ENCODE assay signal across 20 cellular contexts in genomic region chr18:2351126-2351850, GRCh38.
A peak's percentile ranks its signal among the peaks of the same experiment; 100 is the strongest.
DNase-seq lines count a peak whose midpoint lies in the region; FAIRE-seq and TF ChIP-seq lines count a peak whose summit lies in the region.
"Had no signal": no experiment of that assay in that cellular context is flagged by ENCODE, and none has a peak within 500 bp of the region (broad histone marks: within the 10 kb centered on the region; RNA-seq: fewer than 3 reads in every experiment).

No MANE protein-coding gene starts in this region.

- H2BK5ac ChIP-seq in mesendoderm (ENCODE audit: low read length): peak overlapping the region; percentile 22

- H3K9me3 ChIP-seq in GM23248 (ENCODE audit: low read depth) (no peaks in the 10 kb centered on the region), astrocyte (ENCODE audit: insufficient read depth, low read depth, low read length) (no peaks in the 10 kb centered on the region), smooth muscle cell (replicated peaks; ENCODE audit: low read depth) (no peaks in the 10 kb centered on the region)
- H3K9me3 ChIP-seq in effector memory CD4-positive, alpha-beta T cell (ENCODE audit: control insufficient read depth, low read length): no peaks in the 10 kb centered on the region

- H4K20me1 ChIP-seq in GM23248 (ENCODE audit: insufficient read depth) (no peaks in the 10 kb centered on the region), astrocyte (ENCODE audit: insufficient read depth, low read length) (no peaks in the 10 kb centered on the region), smooth muscle cell (ENCODE audit: low read depth) (no peaks in the 10 kb centered on the region)

- no peaks in the 10 kb centered on the region for H3K36me3 Mint-ChIP-seq in astrocyte (ENCODE audit: low read depth, unreplicated experiment)
- H3K36me3 Mint-ChIP-seq: CD14-positive monocyte had no signal

- H3K27me3 ChIP-seq in GM23248 (replicated peaks; ENCODE audit: insufficient read depth) (no peaks in the 10 kb centered on the region; the same call in 1 of the 2 replicates), astrocyte (ENCODE audit: insufficient read depth, low read length) (no peaks in the 10 kb centered on the region), mesendoderm (ENCODE audit: insufficient read depth, low read length, poor library complexity) (no peaks in the 10 kb centered on the region), smooth muscle cell (ENCODE audit: low read depth) (no peaks in the 10 kb centered on the region)
- H3K27me3 ChIP-seq in effector memory CD4-positive, alpha-beta T cell (replicated peaks; ENCODE audit: control insufficient read depth, insufficient read depth, low read length, poor library complexity, severe bottlenecking): no peaks in the 10 kb centered on the region

- H2BK15ac ChIP-seq in mesendoderm (replicated peaks; ENCODE audit: low read depth): no peak overlapping the region

- H3F3A ChIP-seq in GM23248 (ENCODE audit: insufficient read depth) (no peaks in the 10 kb centered on the region), smooth muscle cell (ENCODE audit: low read depth) (no peaks in the 10 kb centered on the region)

- H3K4me2 ChIP-seq in GM23248 (ENCODE audit: unreplicated experiment) (peak overlapping the region; percentile 35), astrocyte (ENCODE audit: low read length) (peak overlapping the region; percentile 24), mesendoderm (ENCODE audit: low read length) (no peak overlapping the region), smooth muscle cell (peak overlapping the region; percentile 29)

- H3K56ac ChIP-seq in mesendoderm (ENCODE audit: low read length): peak overlapping the region; percentile 10

- H3K9ac ChIP-seq in GM23248: no peak overlapping the region
- no peak overlapping the region for H3K9ac ChIP-seq in astrocyte (ENCODE audit: low read length)
- H3K9ac ChIP-seq in mesendoderm (ENCODE audit: low read length): no peak overlapping the region
- no peak overlapping the region for H3K9ac ChIP-seq in smooth muscle cell (ENCODE audit: low read depth)

- H3K27ac Mint-ChIP-seq in astrocyte (ENCODE audit: unreplicated experiment): no peak overlapping the region
- H3K27ac Mint-ChIP-seq: B cell, CD14-positive monocyte had no signal

- peak overlapping the region; percentile 26 for H2AFZ ChIP-seq in GM23248
- H2AFZ ChIP-seq in astrocyte (ENCODE audit: low read depth, low read length): no peak overlapping the region
- peak overlapping the region; percentile 84 for H2AFZ ChIP-seq in smooth muscle cell (ENCODE audit: low read depth)

- no peak overlapping the region for H3K23ac ChIP-seq in mesendoderm (ENCODE audit: low read length)

- no peaks in the 10 kb centered on the region for H3K9me2 ChIP-seq in GM23248 (ENCODE audit: insufficient read depth)

- no peak overlapping the region for H4K5ac ChIP-seq in mesendoderm (ENCODE audit: low read length)

- TF ChIP-seq CTCF in astrocyte (IDR thresholded peaks at IDR 0.05; ENCODE audit: insufficient read depth, low read depth, low read length) (no peak), smooth muscle cell (IDR thresholded peaks at IDR 0.05; ENCODE audit: borderline replicate concordance, insufficient read depth, poor library complexity, severe bottlenecking) (no peak)

- H2BK120ac ChIP-seq in mesendoderm (ENCODE audit: low read depth, low read length): no peak overlapping the region

- FAIRE-seq in astrocyte (lab: Jason Lieb, UNC): no peak
- FAIRE-seq: A204.1, D721Med, GM19239, H54, HepG2 had no signal

- no peak overlapping the region for H2AK5ac ChIP-seq in mesendoderm (ENCODE audit: low read length)

- no peak overlapping the region for H4K8ac ChIP-seq in mesendoderm (ENCODE audit: low read depth, low read length)

- in situ Hi-C loops in GM23248 (cut with MboI): no loop called here

- no peak overlapping the region for H3K18ac ChIP-seq in mesendoderm (ENCODE audit: low read length)

- H3K4me1 Mint-ChIP-seq in astrocyte (ENCODE audit: low read depth, unreplicated experiment): no peaks in the 10 kb centered on the region
- H3K4me1 Mint-ChIP-seq: B cell, CD14-positive monocyte had no signal

- H3K27ac ChIP-seq in GM23248 (no peak overlapping the region), astrocyte (ENCODE audit: low read depth, low read length) (no peak overlapping the region), mesendoderm (ENCODE audit: low read depth, low read length) (no peak overlapping the region), smooth muscle cell (ENCODE audit: low read depth) (no peak overlapping the region)
- H3K27ac ChIP-seq in effector memory CD4-positive, alpha-beta T cell (ENCODE audit: insufficient read depth, low read length, poor library complexity, severe bottlenecking): no peak overlapping the region

- no peaks in the 10 kb centered on the region for H3K27me3 Mint-ChIP-seq in astrocyte (ENCODE audit: low read depth, unreplicated experiment)

- whole genome bisulfite sequencing in GM23248 (ENCODE audit: low coverage in 1 of 2, low lambda C conversion rate in 2 of 2, missing lambda C conversion rate in 2 of 2), 2 experiments: 60 to 61% methylated on average over 31 of the region's 31 CpGs
- no CpG with 5 or more reads among the region's 31 CpGs for WGBS in mesendoderm (ENCODE audit: extremely low coverage, insufficient coverage, low lambda C conversion rate)
- 59% methylated on average over 31 of the region's 31 CpGs for WGBS in smooth muscle cell (ENCODE audit: low lambda C conversion rate)

- no peaks in the 10 kb centered on the region for H3K79me2 ChIP-seq in GM23248 (ENCODE audit: insufficient read depth)
- H3K79me2 ChIP-seq in astrocyte (ENCODE audit: insufficient read depth, low read length): no peaks in the 10 kb centered on the region
- H3K79me2 ChIP-seq in mesendoderm (ENCODE audit: control insufficient read depth, insufficient read depth, low read length): no peaks in the 10 kb centered on the region
- H3K79me2 ChIP-seq in smooth muscle cell (ENCODE audit: low read depth): no peaks in the 10 kb centered on the region

- no peaks in the 10 kb centered on the region for H3K36me3 ChIP-seq in GM23248 (ENCODE audit: low read depth)
- no peaks in the 10 kb centered on the region for H3K36me3 ChIP-seq in astrocyte (ENCODE audit: insufficient read depth, low read length)
- no peaks in the 10 kb centered on the region for H3K36me3 ChIP-seq in mesendoderm (ENCODE audit: control insufficient read depth, insufficient read depth, low read length)
- no peaks in the 10 kb centered on the region for H3K36me3 ChIP-seq in smooth muscle cell (ENCODE audit: low read depth)
- no peaks in the 10 kb centered on the region for H3K36me3 ChIP-seq in effector memory CD4-positive, alpha-beta T cell (ENCODE audit: control insufficient read depth, insufficient read depth, low read length)

- peaks cover 6% of the 10 kb centered on the region for H3K9me3 Mint-ChIP-seq in astrocyte (ENCODE audit: unreplicated experiment)

- H3K4me3 ChIP-seq in GM23248: peak overlapping the region; percentile 47
- H3K4me3 ChIP-seq in astrocyte (ENCODE audit: insufficient read depth, low read depth, low read length): no peak overlapping the region
- H3K4me3 ChIP-seq in mesendoderm (ENCODE audit: low read length): no peak overlapping the region
- H3K4me3 ChIP-seq in smooth muscle cell: peak overlapping the region; percentile 4
- H3K4me3 ChIP-seq in effector memory CD4-positive, alpha-beta T cell (ENCODE audit: insufficient read depth, low read depth, low read length, poor library complexity, severe bottlenecking): no peak overlapping the region

- H3K4ac ChIP-seq in mesendoderm (ENCODE audit: low read depth, low read length): no peak overlapping the region

- no peak overlapping the region for H3K4me3 Mint-ChIP-seq in astrocyte (ENCODE audit: unreplicated experiment)
- H3K4me3 Mint-ChIP-seq: B cell, CD14-positive monocyte had no signal

- H3K4me1 ChIP-seq in GM23248 (ENCODE audit: insufficient read depth) (0 out of 2 replicates have a peak, but pooled peaks cover 7% of the 10 kb centered on the region), astrocyte (ENCODE audit: insufficient read depth, low read length) (no peaks in the 10 kb centered on the region), mesendoderm (ENCODE audit: control insufficient read depth, low read depth, low read length) (no peaks in the 10 kb centered on the region), smooth muscle cell (ENCODE audit: low read depth) (no peaks in the 10 kb centered on the region)
- H3K4me1 ChIP-seq in effector memory CD4-positive, alpha-beta T cell (ENCODE audit: control insufficient read depth, insufficient read depth, low read length, poor library complexity, severe bottlenecking): no peaks in the 10 kb centered on the region

- no peaks in the 10 kb centered on the region for H3K79me1 ChIP-seq in mesendoderm (ENCODE audit: low read length)

- DNase-seq in GM23248 (no peak), astrocyte (ENCODE audit: low read depth) (no peak), mesendoderm (peak; percentile 66), smooth muscle cell (lab: John Stamatoyannopoulos, UW; ENCODE audit: unreplicated experiment) (no peak)
- DNase-seq in stimulated activated CD4-positive, alpha-beta T cell treated with anti-CD3 and anti-CD28 coated beads, Interleukin-12 subunit alpha, Interleukin-12 subunit beta, amount 100 ng/mL, for 4 hours: no peak
- no peak for DNase-seq in stimulated activated CD4-positive, alpha-beta T cell treated with anti-CD3 and anti-CD28 coated beads, Interleukin-15, amount 100 ng/mL, for 24 hours
- no peak for DNase-seq in effector memory CD4-positive, alpha-beta T cell
- DNase-seq: EL; GF-D8; KG1; NCI-H1436 treated with DMSO at 0.1 percent for 48 hours; NCI-H1930; NK-92 treated with Interleukin-12 subunit alpha and Interleukin-12 subunit beta, amount 100 ng/mL, for 24 hours had no signal

Comparison
In these comparisons a context has a peak if more than half of its experiments do, and no peak if none do; other contexts are left out.
1. H3K4me3 ChIP-seq: peak in GM23248 (single experiment) and smooth muscle cell (single experiment); none in astrocyte (single experiment), mesendoderm (single experiment) and effector memory CD4-positive, alpha-beta T cell (single experiment).